Comparison of ENCODE assay signal across 20 cellular contexts in the genomic region with DNA sequence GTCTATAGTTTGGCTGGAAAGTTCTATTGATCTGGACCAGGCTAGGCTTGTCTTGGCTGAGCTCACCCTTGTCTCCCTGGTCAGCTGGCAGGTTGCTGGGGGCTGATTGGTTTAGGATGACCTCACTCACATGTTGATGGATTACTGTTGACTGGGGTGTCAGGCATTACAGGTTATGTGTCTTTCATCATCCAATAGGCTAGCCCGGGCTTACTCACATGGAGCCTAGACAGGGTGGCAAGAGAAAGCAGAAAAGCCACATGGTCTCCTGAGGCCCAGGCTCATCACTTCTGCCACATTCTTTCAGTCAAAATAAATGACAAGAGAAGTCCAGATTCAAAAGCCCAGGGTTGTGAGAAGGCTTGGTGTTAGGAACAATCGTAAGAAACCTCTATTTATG.
"Had no signal": no experiment of that assay in that cellular context is flagged by ENCODE, and none has a peak within 500 bp of the region (broad histone marks: within the 10 kb centered on the region; RNA-seq: fewer than 3 reads in every experiment).

No MANE protein-coding gene starts in this region.

- H3K9me3 ChIP-seq: neutrophil, stomach, tibial nerve had no signal

- ATAC-seq: activated CD8-positive, alpha-beta memory T cell treated with anti-CD3 and anti-CD28 coated beads, Interleukin-2, amount 10 ng/mL, durations not matched to agents 7 days and 5 days; activated CD8-positive, alpha-beta T cell treated with anti-CD3 and anti-CD28 coated beads, Interleukin-2, amount 10 ng/mL, durations not matched to agents 7 days and 5 days; activated naive CD8-positive, alpha-beta T cell treated with anti-CD3 and anti-CD28 coated beads, Interleukin-2, amount 50 U/mL, for 24 hours; left colon; stimulated activated naive B cell treated with anti-CD40 and anti-IgM and Interleukin-4, amounts not matched to agents 10 μg/mL and 1 μg/mL and 100 μg/mL, for 72 hours had no signal

- DNase-seq: activated B cell treated with CpG ODN at 0.5 μM for 24 hours; activated CD8-positive, alpha-beta memory T cell treated with anti-CD3 and anti-CD28 coated beads, Interleukin-2, amount 10 ng/mL, durations not matched to agents 7 days and 5 days; activated CD8-positive, alpha-beta T cell treated with anti-CD3 and anti-CD28 coated beads, Interleukin-2, amount 10 ng/mL, durations not matched to agents 7 days and 5 days; activated naive CD8-positive, alpha-beta T cell treated with anti-CD3 and anti-CD28 coated beads, Interleukin-2, amount 50 U/mL, for 24 hours; activated T-cell treated with anti-CD3 and anti-CD28 coated beads, Interleukin-2, amount 50 U/mL, for 48 hours; amygdala; dermis blood vessel endothelial cell; effector CD8-positive, alpha-beta T cell; head of caudate nucleus; hippocampal formation; kidney; left colon; naive B cell; nephron progenitor cell; stimulated activated CD4-positive, alpha-beta T cell treated with anti-CD3 and anti-CD28 coated beads, Interleukin-2, amount 100 ng/mL, for 24 hours; stimulated activated naive B cell treated with anti-CD40 and anti-IgM and Interleukin-4, amounts not matched to agents 10 μg/mL and 1 μg/mL and 100 μg/mL, for 72 hours; stomach had no signal

- H3K27ac ChIP-seq: neutrophil, stomach, tibial nerve had no signal

- H3K27me3 ChIP-seq: tibial nerve had no signal

- H3K4me3 ChIP-seq: smooth muscle cell, stomach, tibial nerve had no signal

- H3K4me2 ChIP-seq: smooth muscle cell had no signal

- H3K36me3 ChIP-seq: neutrophil, stomach, tibial nerve had no signal
